In the genomic region with DNA sequence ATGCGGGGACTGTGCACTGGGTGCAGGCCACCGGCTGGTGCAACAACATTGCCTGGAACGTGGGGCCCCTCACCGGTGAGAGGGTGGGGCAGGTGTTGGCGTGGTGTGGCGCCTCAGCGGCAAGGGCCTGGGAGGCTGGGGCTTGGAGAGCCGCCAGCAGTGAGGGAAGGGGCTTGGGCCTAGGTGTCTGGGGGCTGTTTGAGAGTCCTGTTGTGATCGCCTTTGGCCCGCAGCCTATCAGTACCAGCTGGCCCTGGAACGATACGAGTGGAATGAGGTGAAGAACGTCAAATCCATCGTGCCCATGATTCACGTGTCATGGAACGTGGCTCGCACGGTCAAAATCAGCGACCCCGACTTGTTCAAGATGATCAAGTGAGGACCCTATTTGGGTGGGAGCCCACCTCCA, we compare ENCODE assay signal across 9 cellular contexts. TPM values are rescaled to one million over a fixed set of nuclear protein-coding genes. Genes with fewer than 3 reads are reported as not detected.
A peak's percentile ranks its signal among the peaks of the same experiment; 100 is the strongest.
DNase-seq lines count a peak whose midpoint lies in the region; ATAC-seq and TF ChIP-seq lines count a peak whose summit lies in the region.
"Had no signal": no experiment of that assay in that cellular context is flagged by ENCODE, and none has a peak within 500 bp of the region (broad histone marks: within the 10 kb centered on the region; RNA-seq: fewer than 3 reads in every experiment).

No MANE protein-coding gene starts in this region.

- POLR2A ChIA-PET in CD8-positive, alpha-beta memory T cell (lab: Charles Lee), result no interaction called here

- no peaks in the 10 kb centered on the region for H3K9me3 Mint-ChIP-seq in CD8-positive, alpha-beta memory T cell
- no peaks in the 10 kb centered on the region for H3K9me3 Mint-ChIP-seq in central memory CD8-positive, alpha-beta T cell
- no peaks in the 10 kb centered on the region for H3K9me3 Mint-ChIP-seq in neural progenitor cell
- no peaks in the 10 kb centered on the region for H3K9me3 Mint-ChIP-seq in activated T-cell treated with anti-CD3 and anti-CD28 coated beads, Interleukin-2, amount 50 U/mL, for 72 hours
- H3K9me3 Mint-ChIP-seq: endodermal cell had no signal

- H3K9me3 ChIP-seq in CD8-positive, alpha-beta memory T cell (ENCODE audit: low read length), result no peaks in the 10 kb centered on the region
- H3K9me3 ChIP-seq in MM.1S (replicated peaks; ENCODE audit: insufficient read depth, low read length), result no peaks in the 10 kb centered on the region
- H3K9me3 ChIP-seq in neural progenitor cell (ENCODE audit: low read depth), result no peaks in the 10 kb centered on the region
- no peaks in the 10 kb centered on the region for H3K9me3 ChIP-seq in tibial nerve

- H3K36me3 Mint-ChIP-seq in CD8-positive, alpha-beta memory T cell, result peaks cover 0 to 60% (median 2%) of the 10 kb centered on the region in 3 donors
- peaks cover 42% of the 10 kb centered on the region for H3K36me3 Mint-ChIP-seq in central memory CD8-positive, alpha-beta T cell (ENCODE audit: insufficient read depth)
- peaks cover 20% of the 10 kb centered on the region for H3K36me3 Mint-ChIP-seq in neural progenitor cell
- H3K36me3 Mint-ChIP-seq in activated T-cell treated with anti-CD3 and anti-CD28 coated beads, Interleukin-2, amount 50 U/mL, for 72 hours (ENCODE audit: insufficient read depth in 2 of 2), result peaks cover 2 to 15% of the 10 kb centered on the region in 2 donors

- peak overlapping the region in 2 of 7 donors; percentile 73 to 85 for H3K4me3 Mint-ChIP-seq in CD8-positive, alpha-beta memory T cell
- H3K4me3 Mint-ChIP-seq in central memory CD8-positive, alpha-beta T cell, result peak overlapping the region; percentile 71
- H3K4me3 Mint-ChIP-seq in neural progenitor cell, result peak overlapping the region; percentile 30
- H3K4me3 Mint-ChIP-seq in activated T-cell treated with anti-CD3 and anti-CD28 coated beads, Interleukin-2, amount 50 U/mL, for 72 hours, result peak overlapping the region in 1 of 2 donors; percentile 5

- TF ChIP-seq POLR2A in tibial nerve (IDR thresholded peaks at IDR 0.05), result no peak

- H3K27ac Mint-ChIP-seq in CD8-positive, alpha-beta memory T cell, result peak overlapping the region in 7 of 8 donors; percentile 71 to 96 (median 87)
- peak overlapping the region; percentile 79 for H3K27ac Mint-ChIP-seq in central memory CD8-positive, alpha-beta T cell (ENCODE audit: low read depth)
- no peak overlapping the region for H3K27ac Mint-ChIP-seq in neural progenitor cell
- H3K27ac Mint-ChIP-seq in activated T-cell treated with anti-CD3 and anti-CD28 coated beads, Interleukin-2, amount 50 U/mL, for 72 hours, result no peak overlapping the region

- H4K20me1 ChIP-seq in MM.1S (ENCODE audit: insufficient read depth, low read length) (no peaks in the 10 kb centered on the region), neural progenitor cell (ENCODE audit: low read depth) (peaks cover 84% of the 10 kb centered on the region)

- no peaks in the 10 kb centered on the region for H3K9me2 ChIP-seq in MM.1S (replicated peaks; ENCODE audit: insufficient read depth, low read length)

- H3K36me3 ChIP-seq in CD8-positive, alpha-beta memory T cell (ENCODE audit: insufficient read depth, low read length), result peaks cover 4% of the 10 kb centered on the region
- H3K36me3 ChIP-seq in MM.1S (replicated peaks; ENCODE audit: insufficient read depth, low read length) (no peaks in the 10 kb centered on the region), neural progenitor cell (peaks cover 9% of the 10 kb centered on the region), tibial nerve (peaks cover 0 to 63% (median 31%) of the 10 kb centered on the region in 3 donors)

- WGBS in tibial nerve, 2 donors, result 72 to 76% methylated on average over 19 to 20 of the region's 20 CpGs

- peaks cover 0 to 2% of the 10 kb centered on the region in 2 donors for H3K27me3 Mint-ChIP-seq in CD8-positive, alpha-beta memory T cell
- no peaks in the 10 kb centered on the region for H3K27me3 Mint-ChIP-seq in central memory CD8-positive, alpha-beta T cell
- peaks cover 11% of the 10 kb centered on the region for H3K27me3 Mint-ChIP-seq in neural progenitor cell (ENCODE audit: insufficient read depth, low read depth)
- H3K27me3 Mint-ChIP-seq in activated T-cell treated with anti-CD3 and anti-CD28 coated beads, Interleukin-2, amount 50 U/mL, for 72 hours (ENCODE audit: low read depth), result no peaks in the 10 kb centered on the region

- H3K79me2 ChIP-seq in MM.1S (ENCODE audit: low read length), result peaks cover 16% of the 10 kb centered on the region
- peaks cover 15% of the 10 kb centered on the region for H3K79me2 ChIP-seq in neural progenitor cell (ENCODE audit: low read depth)

- TF ChIP-seq EP300 in tibial nerve (IDR thresholded peaks at IDR 0.05), result no peak

- H3K4me2 ChIP-seq in MM.1S (ENCODE audit: low read depth, low read length) (peak overlapping the region; percentile 46; the same call in 1 of the 2 replicates), neural progenitor cell (no peak overlapping the region)

- H3K27ac ChIP-seq in CD8-positive, alpha-beta memory T cell (ENCODE audit: low read depth, low read length), result no peak overlapping the region
- H3K27ac ChIP-seq in MM.1S (ENCODE audit: low read length), result no peak overlapping the region
- H3K27ac ChIP-seq in neural progenitor cell, result no peak overlapping the region
- H3K27ac ChIP-seq in tibial nerve, result peak overlapping the region in 2 of 4 donors; percentile 40 to 61

- peaks cover 11 to 32% (median 12%) of the 10 kb centered on the region in 3 donors for H3K4me1 Mint-ChIP-seq in CD8-positive, alpha-beta memory T cell
- peaks cover 7% of the 10 kb centered on the region for H3K4me1 Mint-ChIP-seq in central memory CD8-positive, alpha-beta T cell
- peaks cover 21% of the 10 kb centered on the region for H3K4me1 Mint-ChIP-seq in neural progenitor cell
- peaks cover 32% of the 10 kb centered on the region for H3K4me1 Mint-ChIP-seq in activated T-cell treated with anti-CD3 and anti-CD28 coated beads, Interleukin-2, amount 50 U/mL, for 72 hours (ENCODE audit: low read depth)

- no peaks in the 10 kb centered on the region for H3K27me3 ChIP-seq in CD8-positive, alpha-beta memory T cell (ENCODE audit: insufficient read depth, low read length, poor library complexity, severe bottlenecking)
- H3K27me3 ChIP-seq in MM.1S (replicated peaks; ENCODE audit: insufficient read depth, low read length) (no peaks in the 10 kb centered on the region), neural progenitor cell (peaks cover 16% of the 10 kb centered on the region), tibial nerve (no peaks in the 10 kb centered on the region)

- CTCF ChIA-PET in CD8-positive, alpha-beta memory T cell (lab: Charles Lee), result interaction anchor here (0.6 to 2.7 kb wide), 5 partner anchors 10 to 610 kb away, joined by 3 to 9 read pairs (median 5); no protein-coding TSS in a partner anchor

- H3K4me3 ChIP-seq in CD8-positive, alpha-beta memory T cell (ENCODE audit: low read length), result no peak overlapping the region
- H3K4me3 ChIP-seq in MM.1S (ENCODE audit: low read length) (no peak overlapping the region), neural progenitor cell (no peak overlapping the region), tibial nerve (no peak overlapping the region)

- H2AFZ ChIP-seq in MM.1S (ENCODE audit: low read length) (no peak overlapping the region), neural progenitor cell (replicated peaks) (no peak overlapping the region)

- no peak for TF ChIP-seq CTCF in MM.1S (IDR thresholded peaks at IDR 0.05; ENCODE audit: low read length)
- no peak for TF ChIP-seq CTCF in neural progenitor cell (IDR thresholded peaks at IDR 0.05)
- no peak for TF ChIP-seq CTCF in tibial nerve (IDR thresholded peaks at IDR 0.05)

- H3K9ac ChIP-seq in MM.1S (ENCODE audit: low read length) (no peak overlapping the region), neural progenitor cell (no peak overlapping the region)

- peak in 1 of 5 donors; percentile 54 for DNase-seq in CD8-positive, alpha-beta memory T cell
- no peak for DNase-seq in MM.1S
- DNase-seq in central memory CD8-positive, alpha-beta T cell (ENCODE audit: low spot score in 2 of 2), result peak in 1 of 2 donors; percentile 18
- no peak for DNase-seq in neural progenitor cell (ENCODE audit: low spot score)
- no peak for DNase-seq in tibial nerve (ENCODE audit: low spot score in 2 of 2)
- DNase-seq in activated T-cell treated with anti-CD3 and anti-CD28 coated beads, Interleukin-2, amount 50 U/mL, for 72 hours, result no peak
- no peak for DNase-seq in kidney tubule cell (ENCODE audit: low spot score)
- no peak for DNase-seq in epidermal melanocyte (ENCODE audit: insufficient read length, low spot score)

- H3F3A ChIP-seq in MM.1S (ENCODE audit: insufficient read depth, low read length) (peaks cover 10% of the 10 kb centered on the region; the same call in 1 of the 2 replicates), neural progenitor cell (ENCODE audit: low read depth) (peaks cover 68% of the 10 kb centered on the region)

- H3K4me1 ChIP-seq in CD8-positive, alpha-beta memory T cell (ENCODE audit: insufficient read depth, low read length), result peaks cover 28% of the 10 kb centered on the region
- H3K4me1 ChIP-seq in MM.1S (ENCODE audit: low read length) (peaks cover 13% of the 10 kb centered on the region), neural progenitor cell (peaks cover 37% of the 10 kb centered on the region), tibial nerve (peaks cover 0 to 37% (median 21%) of the 10 kb centered on the region in 4 donors)

- no peak for ATAC-seq in central memory CD8-positive, alpha-beta T cell (replicated peaks; ENCODE audit: extremely low read depth, poor library complexity, severe bottlenecking)
- ATAC-seq in activated T-cell treated with anti-CD3 and anti-CD28 coated beads, Interleukin-2, amount 50 U/mL, for 72 hours (replicated peaks in 1 of 2), result no peak

RNA-seq across cellular contexts. Expression of a gene that starts 2.6 kb away (rescaled TPM):
- total RNA-seq in CD8-positive, alpha-beta memory T cell, result 1 to 10 TPM; 5.3 to 5.5 TPM
- not detected for polyA plus RNA-seq in CD8-positive, alpha-beta memory T cell
- total RNA-seq in neural progenitor cell (ENCODE audit: low replicate concordance), result 13.8 and 53.7 TPM in 2 replicates
- total RNA-seq in tibial nerve, result 10 to 100 TPM in 3 of 4 donors, 1 to 10 TPM in 1; 9.2 to 41.7 (median 25.6) TPM
- total RNA-seq in activated T-cell treated with anti-CD3 and anti-CD28 coated beads, Interleukin-2, amount 50 U/mL, for 72 hours, result 1 to 10 TPM; 5.2 to 5.3 TPM

RNA-seq across cellular contexts. Expression of a gene that starts 5.1 kb away (rescaled TPM):
- total RNA-seq in CD8-positive, alpha-beta memory T cell, result 10 to 100 TPM; 58.2 to 65.0 TPM
- 162 TPM for polyA plus RNA-seq in CD8-positive, alpha-beta memory T cell
- total RNA-seq in neural progenitor cell (ENCODE audit: low replicate concordance), result 8.6 and 27.4 TPM in 2 replicates
- total RNA-seq in tibial nerve, result 100 to 1,000 TPM; 104 to 198 (median 167) TPM
- total RNA-seq in activated T-cell treated with anti-CD3 and anti-CD28 coated beads, Interleukin-2, amount 50 U/mL, for 72 hours, result 10 to 100 TPM; 42.7 to 43.5 TPM

RNA-seq across cellular contexts. Expression of a gene that starts 5.5 kb away (rescaled TPM):
- 10 to 100 TPM; 16.4 to 17.6 TPM for total RNA-seq in CD8-positive, alpha-beta memory T cell
- 3.1 TPM for polyA plus RNA-seq in CD8-positive, alpha-beta memory T cell
- total RNA-seq in neural progenitor cell (ENCODE audit: low replicate concordance) (11.5 and 12.9 TPM in 2 replicates), tibial nerve (10 to 100 TPM in 2 of 4 donors, 1 to 10 TPM in 2; 9.4 to 13.6 (median 11.1) TPM)
- 10 to 100 TPM in 1 of 2 donors, 1 to 10 TPM in 1; 6.7 to 10.2 TPM for total RNA-seq in activated T-cell treated with anti-CD3 and anti-CD28 coated beads, Interleukin-2, amount 50 U/mL, for 72 hours

RNA-seq across cellular contexts. Expression of a gene that starts 18.2 kb away (rescaled TPM):
- total RNA-seq in CD8-positive, alpha-beta memory T cell, result 10 to 100 TPM; 84.2 to 89.7 TPM
- polyA plus RNA-seq in CD8-positive, alpha-beta memory T cell, result 1.2 TPM
- total RNA-seq in neural progenitor cell (ENCODE audit: low replicate concordance) (6.8 and 12.3 TPM in 2 replicates), tibial nerve (10 to 100 TPM in 2 of 4 donors, 1 to 10 TPM in 2; 7.5 to 10.8 (median 9.7) TPM)
- 10 to 100 TPM; 73.7 to 83.5 TPM for total RNA-seq in activated T-cell treated with anti-CD3 and anti-CD28 coated beads, Interleukin-2, amount 50 U/mL, for 72 hours

RNA-seq across cellular contexts. Expression of a gene that starts 36.3 kb away (rescaled TPM):
- total RNA-seq in CD8-positive, alpha-beta memory T cell, result 100 to 1,000 TPM; 116 to 123 TPM
- 20.1 TPM for polyA plus RNA-seq in CD8-positive, alpha-beta memory T cell
- total RNA-seq in neural progenitor cell (ENCODE audit: low replicate concordance), result 12.8 and 28.0 TPM in 2 replicates
- total RNA-seq in tibial nerve, result 100 to 1,000 TPM in 3 of 4 donors, 10 to 100 TPM in 1; 80.4 to 202 (median 125) TPM
- 100 to 1,000 TPM; 133 to 140 TPM for total RNA-seq in activated T-cell treated with anti-CD3 and anti-CD28 coated beads, Interleukin-2, amount 50 U/mL, for 72 hours

Comparison
In these comparisons a context has a peak if more than half of its experiments do, and no peak if none do; other contexts are left out.
1. H3K27ac Mint-ChIP-seq: peak in CD8-positive, alpha-beta memory T cell (7 of 8) and central memory CD8-positive, alpha-beta T cell (single experiment); none in neural progenitor cell (single experiment) and activated T-cell treated with anti-CD3 and anti-CD28 coated beads, Interleukin-2, amount 50 U/mL, for 72 hours (single experiment).